Comparison of ENCODE assay signal across 1 cellular context in the genomic region with DNA sequence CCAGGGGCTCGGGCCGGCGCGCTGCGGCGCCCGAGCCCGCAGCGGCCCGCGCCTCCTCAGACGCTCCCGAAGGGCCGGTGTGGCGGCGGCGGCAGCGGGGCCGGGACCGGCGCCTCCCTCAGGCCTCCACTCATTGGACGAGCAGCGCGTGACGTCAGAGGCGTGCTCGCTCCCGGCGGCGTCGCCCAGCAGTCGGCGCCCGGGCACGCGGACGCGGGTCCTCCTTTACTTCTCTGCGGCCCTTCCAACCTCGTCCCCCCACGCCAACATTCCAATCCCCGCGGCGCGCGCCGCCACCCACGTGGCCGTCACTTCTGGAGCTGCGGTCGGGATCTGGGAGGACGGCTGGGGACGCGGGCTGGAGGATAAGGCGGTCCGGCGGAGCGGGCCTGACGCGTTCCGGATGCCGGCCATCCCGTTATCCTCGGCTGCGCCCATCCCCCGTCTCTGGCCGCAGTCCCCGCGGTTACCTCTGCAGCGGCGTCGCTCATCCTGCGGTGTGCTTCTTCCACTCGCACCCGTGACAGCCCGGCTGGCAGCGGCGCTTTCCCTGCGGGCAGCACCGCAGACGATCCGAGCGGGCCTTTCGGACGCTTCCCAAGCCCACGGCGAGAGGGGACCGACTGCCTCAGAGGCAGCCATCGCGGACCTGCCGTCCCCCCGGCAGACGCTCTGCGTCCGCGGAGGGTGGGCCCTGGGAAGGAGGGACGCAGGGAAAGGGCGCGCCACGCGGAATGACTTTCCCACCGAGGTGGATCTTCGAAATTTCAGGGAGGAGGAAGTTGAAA.
TF ChIP-seq lines count a peak whose summit lies in the region.

A gene with protein sequence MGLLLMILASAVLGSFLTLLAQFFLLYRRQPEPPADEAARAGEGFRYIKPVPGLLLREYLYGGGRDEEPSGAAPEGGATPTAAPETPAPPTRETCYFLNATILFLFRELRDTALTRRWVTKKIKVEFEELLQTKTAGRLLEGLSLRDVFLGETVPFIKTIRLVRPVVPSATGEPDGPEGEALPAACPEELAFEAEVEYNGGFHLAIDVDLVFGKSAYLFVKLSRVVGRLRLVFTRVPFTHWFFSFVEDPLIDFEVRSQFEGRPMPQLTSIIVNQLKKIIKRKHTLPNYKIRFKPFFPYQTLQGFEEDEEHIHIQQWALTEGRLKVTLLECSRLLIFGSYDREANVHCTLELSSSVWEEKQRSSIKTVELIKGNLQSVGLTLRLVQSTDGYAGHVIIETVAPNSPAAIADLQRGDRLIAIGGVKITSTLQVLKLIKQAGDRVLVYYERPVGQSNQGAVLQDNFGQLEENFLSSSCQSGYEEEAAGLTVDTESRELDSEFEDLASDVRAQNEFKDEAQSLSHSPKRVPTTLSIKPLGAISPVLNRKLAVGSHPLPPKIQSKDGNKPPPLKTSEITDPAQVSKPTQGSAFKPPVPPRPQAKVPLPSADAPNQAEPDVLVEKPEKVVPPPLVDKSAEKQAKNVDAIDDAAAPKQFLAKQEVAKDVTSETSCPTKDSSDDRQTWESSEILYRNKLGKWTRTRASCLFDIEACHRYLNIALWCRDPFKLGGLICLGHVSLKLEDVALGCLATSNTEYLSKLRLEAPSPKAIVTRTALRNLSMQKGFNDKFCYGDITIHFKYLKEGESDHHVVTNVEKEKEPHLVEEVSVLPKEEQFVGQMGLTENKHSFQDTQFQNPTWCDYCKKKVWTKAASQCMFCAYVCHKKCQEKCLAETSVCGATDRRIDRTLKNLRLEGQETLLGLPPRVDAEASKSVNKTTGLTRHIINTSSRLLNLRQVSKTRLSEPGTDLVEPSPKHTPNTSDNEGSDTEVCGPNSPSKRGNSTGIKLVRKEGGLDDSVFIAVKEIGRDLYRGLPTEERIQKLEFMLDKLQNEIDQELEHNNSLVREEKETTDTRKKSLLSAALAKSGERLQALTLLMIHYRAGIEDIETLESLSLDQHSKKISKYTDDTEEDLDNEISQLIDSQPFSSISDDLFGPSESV (minus strand): TSS at position 81 of the 788 bp plus-strand sequence. CDS start 213 bp downstream, outside the sequence.

TF ChIP-seq in K562, 482 proteins besides CTCF, POLR2A, EP300 and RAD21 (continued from another document and continues in another):
- TF ChIP-seq, protein P1, sequence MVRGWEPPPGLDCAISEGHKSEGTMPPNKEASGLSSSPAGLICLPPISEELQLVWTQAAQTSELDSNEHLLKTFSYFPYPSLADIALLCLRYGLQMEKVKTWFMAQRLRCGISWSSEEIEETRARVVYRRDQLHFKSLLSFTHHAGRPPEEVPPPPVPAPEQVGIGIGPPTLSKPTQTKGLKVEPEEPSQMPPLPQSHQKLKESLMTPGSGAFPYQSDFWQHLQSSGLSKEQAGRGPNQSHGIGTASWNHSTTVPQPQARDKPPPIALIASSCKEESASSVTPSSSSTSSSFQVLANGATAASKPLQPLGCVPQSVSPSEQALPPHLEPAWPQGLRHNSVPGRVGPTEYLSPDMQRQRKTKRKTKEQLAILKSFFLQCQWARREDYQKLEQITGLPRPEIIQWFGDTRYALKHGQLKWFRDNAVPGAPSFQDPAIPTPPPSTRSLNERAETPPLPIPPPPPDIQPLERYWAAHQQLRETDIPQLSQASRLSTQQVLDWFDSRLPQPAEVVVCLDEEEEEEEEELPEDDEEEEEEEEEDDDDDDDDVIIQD (CRISPR knock-in tag; IDR thresholded peaks at IDR 0.05): no peak
- TF ChIP-seq, protein P2, sequence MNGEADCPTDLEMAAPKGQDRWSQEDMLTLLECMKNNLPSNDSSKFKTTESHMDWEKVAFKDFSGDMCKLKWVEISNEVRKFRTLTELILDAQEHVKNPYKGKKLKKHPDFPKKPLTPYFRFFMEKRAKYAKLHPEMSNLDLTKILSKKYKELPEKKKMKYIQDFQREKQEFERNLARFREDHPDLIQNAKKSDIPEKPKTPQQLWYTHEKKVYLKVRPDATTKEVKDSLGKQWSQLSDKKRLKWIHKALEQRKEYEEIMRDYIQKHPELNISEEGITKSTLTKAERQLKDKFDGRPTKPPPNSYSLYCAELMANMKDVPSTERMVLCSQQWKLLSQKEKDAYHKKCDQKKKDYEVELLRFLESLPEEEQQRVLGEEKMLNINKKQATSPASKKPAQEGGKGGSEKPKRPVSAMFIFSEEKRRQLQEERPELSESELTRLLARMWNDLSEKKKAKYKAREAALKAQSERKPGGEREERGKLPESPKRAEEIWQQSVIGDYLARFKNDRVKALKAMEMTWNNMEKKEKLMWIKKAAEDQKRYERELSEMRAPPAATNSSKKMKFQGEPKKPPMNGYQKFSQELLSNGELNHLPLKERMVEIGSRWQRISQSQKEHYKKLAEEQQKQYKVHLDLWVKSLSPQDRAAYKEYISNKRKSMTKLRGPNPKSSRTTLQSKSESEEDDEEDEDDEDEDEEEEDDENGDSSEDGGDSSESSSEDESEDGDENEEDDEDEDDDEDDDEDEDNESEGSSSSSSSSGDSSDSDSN (IDR thresholded peaks at IDR 0.05; ENCODE audit: borderline replicate concordance in 1 of 2, low read depth in 2 of 2, low read length in 2 of 2): peak; percentile 8 to 15; a peak in 1 of 4 replicates
- no peak for TF ChIP-seq YBX1 (IDR thresholded peaks at IDR 0.05)
- no peak for TF ChIP-seq DLX4 (CRISPR knock-in tag; IDR thresholded peaks at IDR 0.05)
- TF ChIP-seq NBN (IDR thresholded peaks at IDR 0.05; ENCODE audit: low read depth): no peak
- no peak for TF ChIP-seq ZFP1 (CRISPR knock-in tag; IDR thresholded peaks at IDR 0.05)
- no peak for TF ChIP-seq ZKSCAN3 (CRISPR knock-in tag; IDR thresholded peaks at IDR 0.05)
- TF ChIP-seq SMARCC2 (IDR thresholded peaks at IDR 0.05; ENCODE audit: low read depth): no peak
- no peak for TF ChIP-seq ZNF696 (CRISPR knock-in tag; conservative IDR thresholded peaks at IDR 0.05)
- TF ChIP-seq CBX2 (IDR thresholded peaks at IDR 0.05; ENCODE audit: insufficient read depth, low read length, poor library complexity, severe bottlenecking): no peak
- peak; percentile 38 for TF ChIP-seq RBBP5 (IDR thresholded peaks at IDR 0.05; ENCODE audit: borderline replicate concordance, insufficient read depth, low read length, poor library complexity, severe bottlenecking)
- TF ChIP-seq MBD2 (IDR thresholded peaks at IDR 0.05; ENCODE audit: borderline replicate concordance, low read depth): no peak
- peak; percentile 78 to 90; a peak in 3 of 4 replicates for TF ChIP-seq TEAD1 (CRISPR knock-in tag; IDR thresholded peaks at IDR 0.05)
- TF ChIP-seq RBM34 (IDR thresholded peaks at IDR 0.05; ENCODE audit: borderline replicate concordance, insufficient read depth, low read length): no peak
- TF ChIP-seq, protein P3, sequence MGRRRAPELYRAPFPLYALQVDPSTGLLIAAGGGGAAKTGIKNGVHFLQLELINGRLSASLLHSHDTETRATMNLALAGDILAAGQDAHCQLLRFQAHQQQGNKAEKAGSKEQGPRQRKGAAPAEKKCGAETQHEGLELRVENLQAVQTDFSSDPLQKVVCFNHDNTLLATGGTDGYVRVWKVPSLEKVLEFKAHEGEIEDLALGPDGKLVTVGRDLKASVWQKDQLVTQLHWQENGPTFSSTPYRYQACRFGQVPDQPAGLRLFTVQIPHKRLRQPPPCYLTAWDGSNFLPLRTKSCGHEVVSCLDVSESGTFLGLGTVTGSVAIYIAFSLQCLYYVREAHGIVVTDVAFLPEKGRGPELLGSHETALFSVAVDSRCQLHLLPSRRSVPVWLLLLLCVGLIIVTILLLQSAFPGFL (CRISPR knock-in tag; IDR thresholded peaks at IDR 0.05): no peak
- TF ChIP-seq HDAC8 (tag; IDR thresholded peaks at IDR 0.05): no peak
- TF ChIP-seq XRCC4 (IDR thresholded peaks at IDR 0.05; ENCODE audit: extremely low read depth, insufficient read depth, insufficient read length): no peak
- no peak for TF ChIP-seq LEF1 (IDR thresholded peaks at IDR 0.05)
- peak; percentile 75; the same call in 1 of the 2 replicates for TF ChIP-seq ATF7 (IDR thresholded peaks at IDR 0.05)
- TF ChIP-seq ZNF75A (CRISPR knock-in tag; IDR thresholded peaks at IDR 0.05): no peak
- TF ChIP-seq, protein P4, sequence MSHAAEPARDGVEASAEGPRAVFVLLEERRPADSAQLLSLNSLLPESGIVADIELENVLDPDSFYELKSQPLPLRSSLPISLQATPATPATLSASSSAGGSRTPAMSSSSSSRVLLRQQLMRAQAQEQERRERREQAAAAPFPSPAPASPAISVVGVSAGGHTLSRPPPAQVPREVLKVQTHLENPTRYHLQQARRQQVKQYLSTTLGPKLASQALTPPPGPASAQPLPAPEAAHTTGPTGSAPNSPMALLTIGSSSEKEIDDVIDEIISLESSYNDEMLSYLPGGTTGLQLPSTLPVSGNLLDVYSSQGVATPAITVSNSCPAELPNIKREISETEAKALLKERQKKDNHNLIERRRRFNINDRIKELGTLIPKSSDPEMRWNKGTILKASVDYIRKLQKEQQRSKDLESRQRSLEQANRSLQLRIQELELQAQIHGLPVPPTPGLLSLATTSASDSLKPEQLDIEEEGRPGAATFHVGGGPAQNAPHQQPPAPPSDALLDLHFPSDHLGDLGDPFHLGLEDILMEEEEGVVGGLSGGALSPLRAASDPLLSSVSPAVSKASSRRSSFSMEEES (CRISPR knock-in tag; IDR thresholded peaks at IDR 0.05): no peak
- TF ChIP-seq, protein P5, sequence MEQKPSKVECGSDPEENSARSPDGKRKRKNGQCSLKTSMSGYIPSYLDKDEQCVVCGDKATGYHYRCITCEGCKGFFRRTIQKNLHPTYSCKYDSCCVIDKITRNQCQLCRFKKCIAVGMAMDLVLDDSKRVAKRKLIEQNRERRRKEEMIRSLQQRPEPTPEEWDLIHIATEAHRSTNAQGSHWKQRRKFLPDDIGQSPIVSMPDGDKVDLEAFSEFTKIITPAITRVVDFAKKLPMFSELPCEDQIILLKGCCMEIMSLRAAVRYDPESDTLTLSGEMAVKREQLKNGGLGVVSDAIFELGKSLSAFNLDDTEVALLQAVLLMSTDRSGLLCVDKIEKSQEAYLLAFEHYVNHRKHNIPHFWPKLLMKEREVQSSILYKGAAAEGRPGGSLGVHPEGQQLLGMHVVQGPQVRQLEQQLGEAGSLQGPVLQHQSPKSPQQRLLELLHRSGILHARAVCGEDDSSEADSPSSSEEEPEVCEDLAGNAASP (IDR thresholded peaks at IDR 0.05): no peak
- no peak for TF ChIP-seq DDX20 (tag; IDR thresholded peaks at IDR 0.05; ENCODE audit: low read depth)
- TF ChIP-seq, protein P6, sequence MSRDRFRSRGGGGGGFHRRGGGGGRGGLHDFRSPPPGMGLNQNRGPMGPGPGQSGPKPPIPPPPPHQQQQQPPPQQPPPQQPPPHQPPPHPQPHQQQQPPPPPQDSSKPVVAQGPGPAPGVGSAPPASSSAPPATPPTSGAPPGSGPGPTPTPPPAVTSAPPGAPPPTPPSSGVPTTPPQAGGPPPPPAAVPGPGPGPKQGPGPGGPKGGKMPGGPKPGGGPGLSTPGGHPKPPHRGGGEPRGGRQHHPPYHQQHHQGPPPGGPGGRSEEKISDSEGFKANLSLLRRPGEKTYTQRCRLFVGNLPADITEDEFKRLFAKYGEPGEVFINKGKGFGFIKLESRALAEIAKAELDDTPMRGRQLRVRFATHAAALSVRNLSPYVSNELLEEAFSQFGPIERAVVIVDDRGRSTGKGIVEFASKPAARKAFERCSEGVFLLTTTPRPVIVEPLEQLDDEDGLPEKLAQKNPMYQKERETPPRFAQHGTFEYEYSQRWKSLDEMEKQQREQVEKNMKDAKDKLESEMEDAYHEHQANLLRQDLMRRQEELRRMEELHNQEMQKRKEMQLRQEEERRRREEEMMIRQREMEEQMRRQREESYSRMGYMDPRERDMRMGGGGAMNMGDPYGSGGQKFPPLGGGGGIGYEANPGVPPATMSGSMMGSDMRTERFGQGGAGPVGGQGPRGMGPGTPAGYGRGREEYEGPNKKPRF (IDR thresholded peaks at IDR 0.05; ENCODE audit: low read depth, low read length): no peak
- TF ChIP-seq, protein P7, sequence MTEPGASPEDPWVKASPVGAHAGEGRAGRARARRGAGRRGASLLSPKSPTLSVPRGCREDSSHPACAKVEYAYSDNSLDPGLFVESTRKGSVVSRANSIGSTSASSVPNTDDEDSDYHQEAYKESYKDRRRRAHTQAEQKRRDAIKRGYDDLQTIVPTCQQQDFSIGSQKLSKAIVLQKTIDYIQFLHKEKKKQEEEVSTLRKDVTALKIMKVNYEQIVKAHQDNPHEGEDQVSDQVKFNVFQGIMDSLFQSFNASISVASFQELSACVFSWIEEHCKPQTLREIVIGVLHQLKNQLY (CRISPR knock-in tag; conservative IDR thresholded peaks at IDR 0.05): no peak
- TF ChIP-seq YY1 (IDR thresholded peaks at IDR 0.05; ENCODE audit: borderline replicate concordance in 1 of 3, control insufficient read depth in 1 of 3, extremely low read depth in 1 of 3, insufficient read depth in 3 of 3, insufficient read length in 1 of 3, insufficient replicate concordance in 2 of 3, low read depth in 1 of 3, low read length in 2 of 3): peak in 2 of 3 experiments; percentile 4 to 16
